ENCODE assay signal across 20 cellular contexts in genomic region chr10:525565-526315, GRCh38.
A peak's percentile ranks its signal among the peaks of the same experiment; 100 is the strongest.
DNase-seq lines count a peak whose midpoint lies in the region; ATAC-seq, FAIRE-seq and TF ChIP-seq lines count a peak whose summit lies in the region.
"Had no signal": no experiment of that assay in that cellular context is flagged by ENCODE, and none has a peak within 500 bp of the region (broad histone marks: within the 10 kb centered on the region; RNA-seq: fewer than 3 reads in every experiment).

No MANE protein-coding gene starts in this region.

- H3K79me2 ChIP-seq in mammary epithelial cell (ENCODE audit: insufficient read depth, low read length), result no peaks in the 10 kb centered on the region

- H3K27me3 ChIP-seq in IMR-90 (ENCODE audit: control insufficient read depth, insufficient read depth, low read length) (no peaks in the 10 kb centered on the region), mammary epithelial cell (ENCODE audit: insufficient read depth, low read length) (no peaks in the 10 kb centered on the region), pancreas (no peaks in the 10 kb centered on the region), left lung (no peaks in the 10 kb centered on the region), neuronal stem cell (ENCODE audit: control insufficient read depth in 3 of 3, insufficient read depth in 3 of 3, low read depth in 1 of 3, low read length in 3 of 3) (no peaks in the 10 kb centered on the region)
- H3K27me3 ChIP-seq: ascending aorta, heart left ventricle, vagina had no signal

- H3K56ac ChIP-seq in IMR-90 (ENCODE audit: extremely low read depth, insufficient read depth, low read length), result no peak overlapping the region

- H2BK15ac ChIP-seq in IMR-90 (ENCODE audit: low read depth, low read length) (no peak overlapping the region), neuronal stem cell (ENCODE audit: low read length) (no peak overlapping the region)

- in situ Hi-C loops in IMR-90 (cut with MboI; ENCODE audit: low sequenced_read_pairs) (no loop called here), mammary epithelial cell (cut with MboI; ENCODE audit: low sequenced_read_pairs in 2 of 2) (no loop called here)

- H2AK5ac ChIP-seq in IMR-90 (ENCODE audit: low read depth, low read length) (no peak overlapping the region), neuronal stem cell (ENCODE audit: low read depth, low read length) (no peak overlapping the region)

- H3K9me1 ChIP-seq in IMR-90 (ENCODE audit: insufficient read depth, low read length), result peaks cover 34% of the 10 kb centered on the region

- TF ChIP-seq RAD21 in IMR-90 (IDR thresholded peaks at IDR 0.05; ENCODE audit: low read length), result no peak

- BruUV-seq in IMR-90 (replicated peaks; lab: Mats Ljungman, UMichigan) (no TSS peak), mammary epithelial cell (replicated peaks; lab: Mats Ljungman, UMichigan) (no TSS peak)

- TF ChIP-seq POLR2A in IMR-90 (IDR thresholded peaks at IDR 0.05; ENCODE audit: low read depth, low read length), result no peak

- DNase-seq in Daoy (ENCODE audit: low read depth) (peak; percentile 31), IMR-90 (peak; percentile 61), mammary epithelial cell (peak; percentile 35), pancreas (no peak), left lung (no peak), neuronal stem cell (ENCODE audit: low spot score) (no peak)
- DNase-seq: activated CD4-positive, alpha-beta memory T cell treated with anti-CD3 and anti-CD28 coated beads for 36 hours; activated naive CD4-positive, alpha-beta T cell; activated T-cell treated with anti-CD3 and anti-CD28 coated beads, Interleukin-2, amount 50 U/mL, for 1 hour; CD4-positive, CD25-positive, alpha-beta regulatory T cell; effector memory CD8-positive, alpha-beta T cell; heart left ventricle; KG1; NCI-H1105; NCI-H526; nephron progenitor cell had no signal

- H2AK9ac ChIP-seq in IMR-90 (replicated peaks; ENCODE audit: low read depth, low read length, poor library complexity), result no peak overlapping the region

- H3K27ac ChIP-seq in IMR-90 (ENCODE audit: insufficient read depth, low read length) (no peak overlapping the region), mammary epithelial cell (ENCODE audit: insufficient read depth, low read depth, low read length) (no peak overlapping the region), pancreas (no peak overlapping the region), left lung (no peak overlapping the region), neuronal stem cell (replicated peaks; ENCODE audit: low read length) (no peak overlapping the region)
- H3K27ac ChIP-seq: ascending aorta, heart left ventricle, vagina had no signal

- dilution Hi-C loops in IMR-90 (cut with HindIII; ENCODE audit: low sequenced_read_pairs, unreplicated experiment), result no loop called here
- dilution Hi-C loops in mammary epithelial cell (cut with HindIII; ENCODE audit: low sequenced_read_pairs), result loop anchor here (5.0 kb wide), 1 partner anchor 38 kb away; no protein-coding TSS in a partner anchor

- no peak overlapping the region for H3K23ac ChIP-seq in IMR-90 (ENCODE audit: low read depth, low read length)
- H3K23ac ChIP-seq in neuronal stem cell (ENCODE audit: low read depth, low read length, poor library complexity), result no peak overlapping the region

- FAIRE-seq in pancreas (lab: Jason Lieb, UNC), result no peak

- H3K4me1 ChIP-seq in IMR-90 (ENCODE audit: control insufficient read depth, insufficient read depth, low read length), result peaks cover 21% of the 10 kb centered on the region
- no peaks in the 10 kb centered on the region for H3K4me1 ChIP-seq in mammary epithelial cell (ENCODE audit: insufficient read depth, low read length)
- no peaks in the 10 kb centered on the region for H3K4me1 ChIP-seq in pancreas
- H3K4me1 ChIP-seq in left lung, result no peaks in the 10 kb centered on the region
- peaks cover 8 to 10% of the 10 kb centered on the region in 2 donors for H3K4me1 ChIP-seq in neuronal stem cell (ENCODE audit: control insufficient read depth in 2 of 2, insufficient read depth in 1 of 2, low read depth in 1 of 2, low read length in 2 of 2)

- H3K36me3 ChIP-seq in IMR-90 (ENCODE audit: control insufficient read depth, insufficient read depth, low read length) (0 out of 2 replicates have a peak, but pooled peaks cover 2% of the 10 kb centered on the region), mammary epithelial cell (ENCODE audit: insufficient read depth, low read length) (no peaks in the 10 kb centered on the region), pancreas (no peaks in the 10 kb centered on the region), left lung (no peaks in the 10 kb centered on the region), neuronal stem cell (replicated peaks in 1 of 2; ENCODE audit: control insufficient read depth in 2 of 2, insufficient read depth in 2 of 2, low read length in 2 of 2) (no peaks in the 10 kb centered on the region)
- H3K36me3 ChIP-seq: ascending aorta, heart left ventricle, vagina had no signal

- no peak overlapping the region for H4K8ac ChIP-seq in IMR-90 (ENCODE audit: low read depth in 2 of 2, low read length in 2 of 2)
- H4K8ac ChIP-seq in neuronal stem cell (ENCODE audit: low read depth, low read length), result no peak overlapping the region

- POLR2A ChIA-PET in IMR-90 (lab: Charles Lee; ENCODE audit: unreplicated experiment), result interaction anchor here (0.6 kb wide), 1 partner anchor 366 kb away, joined by 4 read pairs; no protein-coding TSS in a partner anchor

- no CpG with 5 or more reads among the region's 17 CpGs for WGBS in IMR-90 (ENCODE audit: extremely low coverage in 2 of 2, insufficient read length in 1 of 2), 2 experiments
- 72% methylated on average over 12 of the region's 17 CpGs for WGBS in mammary epithelial cell (ENCODE audit: low coverage, missing lambda C conversion rate)
- WGBS in pancreas, 2 donors, result 88 to 91% methylated on average over 17 of the region's 17 CpGs
- WGBS in neuronal stem cell (ENCODE audit: extremely low coverage in 2 of 2, insufficient read length in 2 of 2, insufficient replicate concordance in 1 of 2), 2 donors, result no CpG with 5 or more reads among the region's 17 CpGs

- H4K20me1 ChIP-seq in IMR-90 (ENCODE audit: insufficient read depth, low read length) (peaks cover 96% of the 10 kb centered on the region), mammary epithelial cell (ENCODE audit: insufficient read depth, low read length) (no peaks in the 10 kb centered on the region)

- no peak for TF ChIP-seq CTCF in IMR-90 (conservative IDR thresholded peaks at IDR 0.05; ENCODE audit: low read depth, low read length)
- TF ChIP-seq CTCF in mammary epithelial cell (conservative IDR thresholded peaks at IDR 0.05 in 1 of 2, IDR thresholded peaks at IDR 0.05 in 1 of 2; ENCODE audit: extremely low read depth in 1 of 2, insufficient read depth in 1 of 2, low read depth in 1 of 2, low read length in 2 of 2), result no peak
- no peak for TF ChIP-seq CTCF in pancreas (IDR thresholded peaks at IDR 0.05)
- TF ChIP-seq CTCF in left lung (IDR thresholded peaks at IDR 0.05), result no peak

- H2BK120ac ChIP-seq in IMR-90 (ENCODE audit: low read depth, low read length) (no peak overlapping the region), neuronal stem cell (ENCODE audit: low read depth, low read length) (no peak overlapping the region)

- H3K18ac ChIP-seq in IMR-90 (ENCODE audit: low read depth, low read length) (no peak overlapping the region), neuronal stem cell (ENCODE audit: low read length) (no peak overlapping the region)

- peaks cover 66 to 94% of the 10 kb centered on the region in 2 experiments for H3K79me1 ChIP-seq in IMR-90 (ENCODE audit: low read depth in 1 of 2, low read length in 2 of 2)
- H3K79me1 ChIP-seq in neuronal stem cell (ENCODE audit: low read depth, low read length), result peaks cover 11% of the 10 kb centered on the region

- H3K4me3 ChIP-seq in IMR-90 (ENCODE audit: insufficient read depth, low read depth, low read length) (no peak overlapping the region), mammary epithelial cell (replicated peaks in 1 of 3; ENCODE audit: insufficient read depth in 1 of 3, low read depth in 2 of 3, low read length in 3 of 3) (no peak overlapping the region), pancreas (no peak overlapping the region), left lung (no peak overlapping the region), neuronal stem cell (ENCODE audit: low read length in 2 of 2) (no peak overlapping the region)
- H3K4me3 ChIP-seq: ascending aorta, heart left ventricle, vagina had no signal

- H3K4ac ChIP-seq in IMR-90 (ENCODE audit: low read depth, low read length) (no peak overlapping the region), neuronal stem cell (ENCODE audit: low read length) (no peak overlapping the region)

- H2BK5ac ChIP-seq in IMR-90 (ENCODE audit: low read depth, low read length, poor library complexity, severe bottlenecking) (no peak overlapping the region), neuronal stem cell (ENCODE audit: low read length) (no peak overlapping the region)

- H3K14ac ChIP-seq in IMR-90 (replicated peaks; ENCODE audit: low read depth, low read length), result no peak overlapping the region
- H3K14ac ChIP-seq in neuronal stem cell (ENCODE audit: low read length), result no peak overlapping the region

- no peak overlapping the region for H2BK20ac ChIP-seq in IMR-90 (ENCODE audit: low read depth, low read length)

- H2BK12ac ChIP-seq in neuronal stem cell (ENCODE audit: low read length), result no peak overlapping the region

- H3K9me3 ChIP-seq in IMR-90 (ENCODE audit: control insufficient read depth, insufficient read depth, low read length) (no peaks in the 10 kb centered on the region), mammary epithelial cell (replicated peaks; ENCODE audit: insufficient read depth, low read length) (peaks cover 4% of the 10 kb centered on the region), pancreas (no peaks in the 10 kb centered on the region), left lung (no peaks in the 10 kb centered on the region), neuronal stem cell (replicated peaks in 1 of 2; ENCODE audit: control insufficient read depth in 2 of 2, insufficient read depth in 1 of 2, low read depth in 1 of 2, low read length in 2 of 2) (no peaks in the 10 kb centered on the region)
- H3K9me3 ChIP-seq: ascending aorta, heart left ventricle, vagina had no signal

- no peak overlapping the region for H3K9ac ChIP-seq in IMR-90 (ENCODE audit: low read depth, low read length)
- no peak overlapping the region for H3K9ac ChIP-seq in mammary epithelial cell (ENCODE audit: insufficient read depth, low read length)
- no peak overlapping the region for H3K9ac ChIP-seq in neuronal stem cell (ENCODE audit: low read depth, low read length, poor library complexity)

- CTCF ChIA-PET in IMR-90 (lab: Yijun Ruan, JAX) (interaction anchor here (0.7 kb wide), 1 partner anchor 12 kb away, joined by 3 read pairs; no protein-coding TSS in a partner anchor), mammary epithelial cell (lab: Charles Lee; ENCODE audit: low non-redundant PET) (interaction anchor here (0.6 kb wide), 1 partner anchor 269 kb away, joined by 4 read pairs; no protein-coding TSS in a partner anchor)

- H3K4me2 ChIP-seq in IMR-90 (ENCODE audit: low read depth, low read length) (no peak overlapping the region), mammary epithelial cell (ENCODE audit: insufficient read depth, low read depth, low read length) (no peak overlapping the region), neuronal stem cell (ENCODE audit: insufficient read depth, low read length, poor library complexity, severe bottlenecking) (no peak overlapping the region)

- no peak overlapping the region for H4K5ac ChIP-seq in IMR-90 (ENCODE audit: low read depth, low read length)

- no peak overlapping the region for H4K91ac ChIP-seq in IMR-90 (ENCODE audit: insufficient read depth, low read depth, low read length)
- H4K91ac ChIP-seq in neuronal stem cell (ENCODE audit: low read depth, low read length, poor library complexity), result no peak overlapping the region

- no peak; the same call in 1 of the 2 replicates for ATAC-seq in IMR-90 (ENCODE audit: low read depth)
- peak in 3 of 4 donors; percentile 15 to 59 (median 50) for ATAC-seq in pancreas
- no peak for ATAC-seq in HG02973 (IDR thresholded peaks at IDR 0.05; ENCODE audit: unreplicated experiment)
- ATAC-seq in HG02885 (IDR thresholded peaks at IDR 0.05; ENCODE audit: poor library complexity, unreplicated experiment), result no peak
- no peak for ATAC-seq in left lung
- ATAC-seq: effector memory CD8-positive, alpha-beta T cell had no signal

- H2AFZ ChIP-seq in IMR-90 (replicated peaks; ENCODE audit: low read length, poor library complexity) (no peak overlapping the region), mammary epithelial cell (ENCODE audit: low read depth, low read length) (no peak overlapping the region), neuronal stem cell (ENCODE audit: low read length) (no peak overlapping the region)

- intact Hi-C loops in IMR-90 (cut with micrococcal nuclease), result no loop called here
- intact Hi-C loops in mammary epithelial cell (cut with micrococcal nuclease), result no loop called here
- intact Hi-C loops in pancreas (cut with DNase I), result no loop called here
- intact Hi-C loops in left lung (cut with DNase I), result no loop called here

Comparison
In these comparisons a context has a peak if more than half of its experiments do, and no peak if none do; other contexts are left out.
1. DNase-seq: peak in Daoy (single experiment), IMR-90 (single experiment) and mammary epithelial cell (single experiment); none in pancreas (0 of 6), left lung (0 of 2) and neuronal stem cell (single experiment).
2. ATAC-seq: peak in pancreas (3 of 4); none in IMR-90 (single experiment), HG02973 (single experiment), HG02885 (single experiment) and left lung (single experiment).